ENCODE assay signal across 11 cellular contexts in the genomic region with DNA sequence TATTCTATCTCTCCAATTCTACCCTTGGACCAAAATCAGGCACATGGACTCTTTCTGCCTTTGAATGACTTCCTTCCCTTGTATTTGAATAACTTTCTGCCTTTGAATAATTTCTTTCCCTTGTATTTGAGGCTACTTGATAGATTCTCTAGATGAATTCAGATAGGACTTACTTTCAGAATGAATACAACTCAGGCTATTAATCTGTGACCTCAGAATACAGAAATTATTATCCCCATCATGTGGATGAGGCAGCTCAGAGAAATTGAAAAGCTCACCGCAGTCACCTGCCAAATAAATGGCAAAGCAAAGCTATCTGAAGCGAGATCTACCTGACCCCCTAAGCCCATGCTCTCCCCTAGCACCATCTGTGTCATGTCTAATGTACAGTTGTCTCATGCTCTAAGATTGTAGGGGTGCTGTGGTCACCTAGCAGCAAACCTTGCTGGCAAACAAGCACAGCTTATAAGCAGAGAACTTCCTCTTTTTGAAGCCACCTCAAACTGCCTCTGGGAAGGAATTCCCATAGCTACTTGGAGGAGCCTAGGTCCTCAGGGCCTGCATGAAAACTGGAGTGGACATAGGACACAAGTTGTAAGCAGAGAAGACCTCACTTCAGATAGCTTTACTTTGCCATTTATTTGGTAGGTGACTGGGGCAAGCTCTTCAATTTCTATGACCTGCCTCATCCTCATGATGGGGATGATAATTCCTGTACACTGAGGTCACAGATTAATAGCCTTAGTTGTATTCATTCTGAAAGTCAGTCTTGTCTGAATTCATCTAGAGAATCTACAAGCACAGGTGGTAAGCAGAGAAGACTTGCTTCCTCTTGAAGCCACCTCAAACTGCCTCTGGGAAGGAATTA.
DNase-seq lines count a peak whose midpoint lies in the region; ATAC-seq and TF ChIP-seq lines count a peak whose summit lies in the region.
"Had no signal": no experiment of that assay in that cellular context is flagged by ENCODE, and none has a peak within 500 bp of the region (broad histone marks: within the 10 kb centered on the region; RNA-seq: fewer than 3 reads in every experiment).

No MANE protein-coding gene starts in this region.

- H3K27ac ChIP-seq in RWPE1, result no peak overlapping the region

- H3K27ac Mint-ChIP-seq in type B pancreatic cell, result no peak overlapping the region
- H3K27ac Mint-ChIP-seq: activated CD4-positive, alpha-beta memory T cell treated with anti-CD3 and anti-CD28 coated beads, Interleukin-2, amount 10 ng/mL, durations not matched to agents 7 days and 5 days had no signal

- CTCF ChIA-PET in RWPE1 (lab: Yijun Ruan, JAX), result interaction anchor here (0.7 kb wide), 1 partner anchor 115 kb away, joined by 3 read pairs; no protein-coding TSS in a partner anchor

- DNase-seq in CD1c-positive myeloid dendritic cell (ENCODE audit: extremely low spot score) (peak; percentile 43), SIG-M5 (lab: John Stamatoyannopoulos, UW) (peak; percentile 25), DMS79 treated with DMSO at 0.1 percent for 48 hours (lab: John Stamatoyannopoulos, UW) (no peak), mucosa of gallbladder (ENCODE audit: low spot score) (no peak), type B pancreatic cell (ENCODE audit: extremely low spot score, unreplicated experiment) (no peak), RWPE1 (ENCODE audit: low spot score) (no peak)
- DNase-seq: activated CD4-positive, alpha-beta memory T cell treated with anti-CD3 and anti-CD28 coated beads, Interleukin-2, amount 10 ng/mL, durations not matched to agents 7 days and 5 days; GOT3; NCI-H69 had no signal

- peak; percentile 80 for ATAC-seq in GM19455 (IDR thresholded peaks at IDR 0.05; ENCODE audit: unreplicated experiment)
- peak; percentile 88 for ATAC-seq in HG03095 (IDR thresholded peaks at IDR 0.05; ENCODE audit: unreplicated experiment)

- peaks cover 14% of the 10 kb centered on the region for H3K4me1 Mint-ChIP-seq in type B pancreatic cell (ENCODE audit: unreplicated experiment)

- H3K27me3 Mint-ChIP-seq in type B pancreatic cell, result no peaks in the 10 kb centered on the region

- no peak overlapping the region for H3K4me3 Mint-ChIP-seq in type B pancreatic cell
- H3K4me3 Mint-ChIP-seq: activated CD4-positive, alpha-beta memory T cell treated with anti-CD3 and anti-CD28 coated beads, Interleukin-2, amount 10 ng/mL, durations not matched to agents 7 days and 5 days had no signal

- H3K9me3 Mint-ChIP-seq in type B pancreatic cell, result peaks cover 11% of the 10 kb centered on the region

- no peak for TF ChIP-seq CTCF in type B pancreatic cell (conservative IDR thresholded peaks at IDR 0.05)
- TF ChIP-seq CTCF in RWPE1 (conservative IDR thresholded peaks at IDR 0.05; ENCODE audit: low read depth), result no peak

- H3K36me3 Mint-ChIP-seq in type B pancreatic cell, result no peaks in the 10 kb centered on the region

- POLR2A ChIA-PET in RWPE1 (lab: Yijun Ruan, JAX; ENCODE audit: low non-redundant PET), result no interaction called here

Comparison
In these comparisons a context has a peak if more than half of its experiments do, and no peak if none do; other contexts are left out.
1. DNase-seq: peak in CD1c-positive myeloid dendritic cell (single experiment) and SIG-M5 (single experiment); none in DMS79 treated with DMSO at 0.1 percent for 48 hours (single experiment), mucosa of gallbladder (single experiment), type B pancreatic cell (single experiment) and RWPE1 (single experiment).